In the genomic region with DNA sequence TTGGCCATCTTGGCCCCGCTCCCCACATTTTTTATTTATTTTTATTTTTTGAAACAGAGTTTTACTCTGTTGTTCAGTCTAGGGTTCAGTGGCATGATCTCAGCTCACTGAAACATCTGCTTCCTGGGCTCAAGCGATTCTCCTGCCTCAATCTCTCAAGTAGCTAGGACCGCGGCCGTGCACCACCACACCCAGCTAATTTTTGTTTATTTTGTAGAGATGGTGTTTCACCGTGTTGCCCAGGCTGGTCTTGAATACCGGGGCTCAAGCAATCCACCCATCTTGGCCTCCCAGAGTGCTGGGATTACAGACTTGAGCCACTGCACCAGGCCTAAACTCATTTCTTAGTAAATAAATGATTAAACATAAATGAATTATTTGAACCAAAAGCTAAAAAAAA, we compare ENCODE assay signal across 20 cellular contexts.
"Had no signal": no experiment of that assay in that cellular context is flagged by ENCODE, and none has a peak within 500 bp of the region (broad histone marks: within the 10 kb centered on the region; RNA-seq: fewer than 3 reads in every experiment).

No MANE protein-coding gene starts in this region.

- DNase-seq: stimulated activated CD4-positive, alpha-beta T cell treated with anti-CD3 and anti-CD28 coated beads, Interleukin-2, amount 100 ng/mL, for 48 hours; stimulated activated CD4-positive, alpha-beta T cell treated with anti-CD3 and anti-CD28 coated beads, Interleukin-4, amount 100 ng/mL, for 1 hour; stimulated activated CD4-positive, alpha-beta T cell treated with anti-CD3 and anti-CD28 coated beads, Interleukin-4, amount 100 ng/mL, for 24 hours; stimulated activated CD4-positive, alpha-beta T cell treated with anti-CD3 and anti-CD28 coated beads, Interleukin-4, amount 100 ng/mL, for 4 hours; stimulated activated CD8-positive, alpha-beta memory T cell treated with anti-CD3 and anti-CD28 coated beads, Interleukin-4, amount 100 ng/mL, for 48 hours; stimulated activated naive B cell treated with anti-CD40 and anti-IgM and Interleukin-4, amounts not matched to agents 10 μg/mL and 1 μg/mL and 100 μg/mL, for 72 hours; stimulated activated naive CD4-positive, alpha-beta T cell; stimulated activated naive CD4-positive, alpha-beta T cell treated with Interleukin-2 at 50 U/mL for 16 hours; stimulated activated naive CD8-positive, alpha-beta T cell treated with anti-CD3 and anti-CD28 coated beads, Interleukin-15, amount 100 ng/mL, for 72 hours; stimulated activated naive CD8-positive, alpha-beta T cell treated with anti-CD3 and anti-CD28 coated beads, Interleukin-15, Interleukin-2, amounts not matched to agents 100 U/mL and 50 U/mL, for 24 hours; stomach; substantia nigra; testis; thyroid gland; tibial artery; transverse colon; trophoblast cell; upper lobe of left lung; upper lobe of right lung; uterus had no signal
